ENCODE assay signal across 1 cellular context in the genomic region with DNA sequence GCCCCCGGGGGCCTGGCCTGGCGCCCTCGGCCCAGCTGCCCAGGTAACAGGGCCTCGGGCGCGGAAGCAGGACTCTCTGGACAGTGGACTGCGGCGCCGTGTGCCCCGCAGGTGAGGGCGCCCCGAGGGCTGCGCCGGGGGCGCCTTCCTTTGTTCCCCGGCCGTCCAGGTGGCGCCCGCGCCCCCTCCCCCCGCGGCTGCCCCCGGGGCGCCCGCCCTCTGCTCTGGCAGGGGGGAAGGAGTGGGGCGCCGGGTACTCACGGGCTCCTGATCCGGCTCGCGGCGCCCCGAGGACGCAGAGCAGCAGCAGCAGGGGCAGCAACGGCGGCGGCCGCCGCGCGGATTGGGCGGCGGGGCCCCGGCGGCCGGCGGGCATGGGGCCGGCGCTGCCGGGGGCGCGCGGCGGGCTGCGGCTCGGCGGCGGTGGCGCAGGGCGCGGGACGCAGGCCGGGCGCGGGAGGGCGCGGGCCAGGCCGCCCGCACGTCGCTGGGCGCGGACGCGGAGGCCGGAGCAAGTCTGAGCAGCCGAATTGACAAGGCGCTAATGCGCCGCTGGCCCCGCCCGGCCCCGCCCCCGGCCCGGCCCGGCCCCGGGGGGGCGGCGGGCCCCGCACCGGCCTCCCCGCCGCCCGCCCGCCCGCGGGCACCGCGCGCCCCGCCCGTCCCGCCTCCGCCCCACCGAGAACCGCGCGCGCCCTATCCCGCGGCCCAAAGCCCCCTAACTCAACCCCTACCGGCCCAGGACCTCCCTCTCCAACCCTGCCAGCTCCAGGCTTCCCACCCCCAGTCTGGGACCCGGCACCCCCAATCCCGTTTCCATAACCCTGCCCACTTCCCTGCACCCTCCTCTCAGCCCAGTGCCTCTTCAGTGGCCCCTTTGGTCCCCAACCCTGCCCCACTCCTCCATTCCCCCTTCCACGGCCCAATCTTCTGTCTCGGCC.
TF ChIP-seq lines count a peak whose summit lies in the region.

A gene with protein sequence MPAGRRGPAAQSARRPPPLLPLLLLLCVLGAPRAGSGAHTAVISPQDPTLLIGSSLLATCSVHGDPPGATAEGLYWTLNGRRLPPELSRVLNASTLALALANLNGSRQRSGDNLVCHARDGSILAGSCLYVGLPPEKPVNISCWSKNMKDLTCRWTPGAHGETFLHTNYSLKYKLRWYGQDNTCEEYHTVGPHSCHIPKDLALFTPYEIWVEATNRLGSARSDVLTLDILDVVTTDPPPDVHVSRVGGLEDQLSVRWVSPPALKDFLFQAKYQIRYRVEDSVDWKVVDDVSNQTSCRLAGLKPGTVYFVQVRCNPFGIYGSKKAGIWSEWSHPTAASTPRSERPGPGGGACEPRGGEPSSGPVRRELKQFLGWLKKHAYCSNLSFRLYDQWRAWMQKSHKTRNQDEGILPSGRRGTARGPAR (minus strand): TSS at position 519 of the 941 bp plus-strand sequence. CDS start 143 bp downstream, at position 376.

TF ChIP-seq in SK-N-SH, 30 proteins besides CTCF, POLR2A, EP300 and RAD21 (continued from another document):
- TF ChIP-seq, protein P1, sequence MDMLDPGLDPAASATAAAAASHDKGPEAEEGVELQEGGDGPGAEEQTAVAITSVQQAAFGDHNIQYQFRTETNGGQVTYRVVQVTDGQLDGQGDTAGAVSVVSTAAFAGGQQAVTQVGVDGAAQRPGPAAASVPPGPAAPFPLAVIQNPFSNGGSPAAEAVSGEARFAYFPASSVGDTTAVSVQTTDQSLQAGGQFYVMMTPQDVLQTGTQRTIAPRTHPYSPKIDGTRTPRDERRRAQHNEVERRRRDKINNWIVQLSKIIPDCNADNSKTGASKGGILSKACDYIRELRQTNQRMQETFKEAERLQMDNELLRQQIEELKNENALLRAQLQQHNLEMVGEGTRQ (IDR thresholded peaks at IDR 0.05; ENCODE audit: borderline replicate concordance, low read depth, low read length), result no peak
- TF ChIP-seq TCF12 (IDR thresholded peaks at IDR 0.05), result no peak
- TF ChIP-seq CHD2 (IDR thresholded peaks at IDR 0.05; ENCODE audit: low read length, partially characterized antibody), result no peak
- TF ChIP-seq SMC3 (IDR thresholded peaks at IDR 0.05; ENCODE audit: low read depth, low read length), result no peak
- TF ChIP-seq YY1 (IDR thresholded peaks at IDR 0.05; ENCODE audit: low read depth), result no peak
- TF ChIP-seq MEF2A (IDR thresholded peaks at IDR 0.05; ENCODE audit: borderline replicate concordance, low read depth), result no peak
- TF ChIP-seq, protein P2, sequence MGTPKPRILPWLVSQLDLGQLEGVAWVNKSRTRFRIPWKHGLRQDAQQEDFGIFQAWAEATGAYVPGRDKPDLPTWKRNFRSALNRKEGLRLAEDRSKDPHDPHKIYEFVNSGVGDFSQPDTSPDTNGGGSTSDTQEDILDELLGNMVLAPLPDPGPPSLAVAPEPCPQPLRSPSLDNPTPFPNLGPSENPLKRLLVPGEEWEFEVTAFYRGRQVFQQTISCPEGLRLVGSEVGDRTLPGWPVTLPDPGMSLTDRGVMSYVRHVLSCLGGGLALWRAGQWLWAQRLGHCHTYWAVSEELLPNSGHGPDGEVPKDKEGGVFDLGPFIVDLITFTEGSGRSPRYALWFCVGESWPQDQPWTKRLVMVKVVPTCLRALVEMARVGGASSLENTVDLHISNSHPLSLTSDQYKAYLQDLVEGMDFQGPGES (IDR thresholded peaks at IDR 0.05; ENCODE audit: low read depth, low read length), result no peak
- TF ChIP-seq, protein P3, sequence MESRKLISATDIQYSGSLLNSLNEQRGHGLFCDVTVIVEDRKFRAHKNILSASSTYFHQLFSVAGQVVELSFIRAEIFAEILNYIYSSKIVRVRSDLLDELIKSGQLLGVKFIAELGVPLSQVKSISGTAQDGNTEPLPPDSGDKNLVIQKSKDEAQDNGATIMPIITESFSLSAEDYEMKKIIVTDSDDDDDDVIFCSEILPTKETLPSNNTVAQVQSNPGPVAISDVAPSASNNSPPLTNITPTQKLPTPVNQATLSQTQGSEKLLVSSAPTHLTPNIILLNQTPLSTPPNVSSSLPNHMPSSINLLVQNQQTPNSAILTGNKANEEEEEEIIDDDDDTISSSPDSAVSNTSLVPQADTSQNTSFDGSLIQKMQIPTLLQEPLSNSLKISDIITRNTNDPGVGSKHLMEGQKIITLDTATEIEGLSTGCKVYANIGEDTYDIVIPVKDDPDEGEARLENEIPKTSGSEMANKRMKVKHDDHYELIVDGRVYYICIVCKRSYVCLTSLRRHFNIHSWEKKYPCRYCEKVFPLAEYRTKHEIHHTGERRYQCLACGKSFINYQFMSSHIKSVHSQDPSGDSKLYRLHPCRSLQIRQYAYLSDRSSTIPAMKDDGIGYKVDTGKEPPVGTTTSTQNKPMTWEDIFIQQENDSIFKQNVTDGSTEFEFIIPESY (IDR thresholded peaks at IDR 0.05; ENCODE audit: borderline replicate concordance, low read depth), result no peak
- no peak for TF ChIP-seq JUND (IDR thresholded peaks at IDR 0.05)
- no peak for TF ChIP-seq MXI1 (IDR thresholded peaks at IDR 0.05; ENCODE audit: low read depth, low read length)
- no peak for TF ChIP-seq NRF1 (IDR thresholded peaks at IDR 0.05; ENCODE audit: low read depth, low read length)
- TF ChIP-seq RXRA (IDR thresholded peaks at IDR 0.05; ENCODE audit: borderline replicate concordance, low read depth), result no peak
- TF ChIP-seq, protein P4, sequence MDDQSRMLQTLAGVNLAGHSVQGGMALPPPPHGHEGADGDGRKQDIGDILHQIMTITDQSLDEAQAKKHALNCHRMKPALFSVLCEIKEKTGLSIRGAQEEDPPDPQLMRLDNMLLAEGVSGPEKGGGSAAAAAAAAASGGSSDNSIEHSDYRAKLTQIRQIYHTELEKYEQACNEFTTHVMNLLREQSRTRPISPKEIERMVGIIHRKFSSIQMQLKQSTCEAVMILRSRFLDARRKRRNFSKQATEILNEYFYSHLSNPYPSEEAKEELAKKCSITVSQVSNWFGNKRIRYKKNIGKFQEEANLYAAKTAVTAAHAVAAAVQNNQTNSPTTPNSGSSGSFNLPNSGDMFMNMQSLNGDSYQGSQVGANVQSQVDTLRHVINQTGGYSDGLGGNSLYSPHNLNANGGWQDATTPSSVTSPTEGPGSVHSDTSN (IDR thresholded peaks at IDR 0.05), result no peak
- no peak for TF ChIP-seq FOSL2 (IDR thresholded peaks at IDR 0.05; ENCODE audit: borderline replicate concordance, low read depth)
TF ChIP-seq in SK-N-SH: peak in this region for 0.
